Comparison of ENCODE assay signal across 8 cellular contexts in the genomic region with DNA sequence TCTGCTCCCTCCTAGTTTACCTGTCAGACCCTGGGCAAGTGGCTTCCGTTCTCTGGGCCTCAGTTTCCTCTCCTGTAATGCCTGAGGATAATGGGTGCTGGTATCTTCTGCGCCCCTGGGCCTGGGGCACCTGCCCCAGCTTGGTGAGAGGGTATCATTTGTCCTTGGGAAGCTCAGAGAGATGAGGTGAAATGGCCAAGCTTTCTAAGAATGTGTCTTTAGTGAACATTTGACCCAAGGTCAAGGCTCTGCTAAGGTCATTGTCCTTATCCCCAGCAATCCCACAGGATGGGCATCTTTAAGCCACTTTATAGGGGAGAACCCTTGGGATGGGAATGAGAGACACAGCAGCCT. TPM values are rescaled to one million over a fixed set of nuclear protein-coding genes. Genes with fewer than 3 reads are reported as not detected.
DNase-seq lines count a peak whose midpoint lies in the region; ATAC-seq and TF ChIP-seq lines count a peak whose summit lies in the region.

No MANE protein-coding gene starts in this region.

- TF ChIP-seq CTCF in esophagus squamous epithelium (IDR thresholded peaks at IDR 0.05), result no peak
- no peak for TF ChIP-seq CTCF in gastrocnemius medialis (IDR thresholded peaks at IDR 0.05 in 4 of 5, conservative IDR thresholded peaks at IDR 0.05 in 1 of 5)

- no peak for TF ChIP-seq POLR2A in esophagus squamous epithelium (IDR thresholded peaks at IDR 0.05)
- no peak for TF ChIP-seq POLR2A in gastrocnemius medialis (IDR thresholded peaks at IDR 0.05)

- POLR2A ChIA-PET in CD8-positive, alpha-beta memory T cell (lab: Charles Lee), result interaction anchor here (0.6 kb wide), 1 partner anchor 85 kb away, joined by 3 read pairs; no protein-coding TSS in a partner anchor
- POLR2A ChIA-PET in T-cell (lab: Charles Lee), result no interaction called here

- DNase-seq in CD8-positive, alpha-beta memory T cell, result no peak
- DNase-seq in T-cell (no peak), esophagus squamous epithelium (lab: John Stamatoyannopoulos, UW) (no peak), gastrocnemius medialis (no peak), NCI-H2081 (lab: John Stamatoyannopoulos, UW) (no peak)

- H3K27ac ChIP-seq in CD8-positive, alpha-beta memory T cell (ENCODE audit: low read depth, low read length), result peak overlapping the region; percentile 6
- H3K27ac ChIP-seq in esophagus squamous epithelium, result peak overlapping the region; percentile 98 to 99 (median 99)
- peak overlapping the region; percentile 98 to 100 (median 98) for H3K27ac ChIP-seq in gastrocnemius medialis

- H3K27me3 Mint-ChIP-seq in CD8-positive, alpha-beta memory T cell, result peaks cover 4% of the 10 kb centered on the region in 2 donors
- peaks cover 0 to 6% of the 10 kb centered on the region in 2 donors for H3K27me3 Mint-ChIP-seq in T-cell

- 80% methylated on average over 2 of the region's 2 CpGs; no CpG with 5 or more reads in 1 of the 2 donors for WGBS in esophagus squamous epithelium, 2 donors

- H3K36me3 ChIP-seq in CD8-positive, alpha-beta memory T cell (ENCODE audit: insufficient read depth, low read length), result no peaks in the 10 kb centered on the region
- no peaks in the 10 kb centered on the region for H3K36me3 ChIP-seq in esophagus squamous epithelium
- no peaks in the 10 kb centered on the region for H3K36me3 ChIP-seq in gastrocnemius medialis

- intact Hi-C loops in esophagus squamous epithelium (cut with DNase I), result no loop called here
- intact Hi-C loops in gastrocnemius medialis (cut with DNase I; ENCODE audit: low total_unique reads), result no loop called here

- peaks cover 22% of the 10 kb centered on the region for H3K4me1 ChIP-seq in CD8-positive, alpha-beta memory T cell (ENCODE audit: insufficient read depth, low read length)
- H3K4me1 ChIP-seq in esophagus squamous epithelium, result peaks cover 28 to 91% (median 45%) of the 10 kb centered on the region in 3 donors
- H3K4me1 ChIP-seq in gastrocnemius medialis, result peaks cover 29 to 43% of the 10 kb centered on the region in 2 donors

- H3K27ac Mint-ChIP-seq in CD8-positive, alpha-beta memory T cell, result peak overlapping the region in 5 of 8 donors; percentile 17 to 92 (median 64)
- H3K27ac Mint-ChIP-seq in T-cell, result no peak overlapping the region

- ATAC-seq in T-cell (replicated peaks in 1 of 4) (no peak), gastrocnemius medialis (no peak), GM21360 (IDR thresholded peaks at IDR 0.05; ENCODE audit: unreplicated experiment) (no peak), GM18498 (IDR thresholded peaks at IDR 0.05; ENCODE audit: unreplicated experiment) (no peak), HG03439 (IDR thresholded peaks at IDR 0.05; ENCODE audit: unreplicated experiment) (no peak)

- H3K4me1 Mint-ChIP-seq in CD8-positive, alpha-beta memory T cell, result peaks cover 37 to 64% (median 42%) of the 10 kb centered on the region in 3 donors
- peaks cover 48 to 55% (median 52%) of the 10 kb centered on the region in 3 donors for H3K4me1 Mint-ChIP-seq in T-cell

- peak overlapping the region; percentile 56 to 88 (median 70) for H3K4me3 Mint-ChIP-seq in CD8-positive, alpha-beta memory T cell
- H3K4me3 Mint-ChIP-seq in T-cell, result peak overlapping the region; percentile 64 to 78 (median 70)

- in situ Hi-C loops in gastrocnemius medialis (cut with MboI; ENCODE audit: low sequenced_read_pairs in 4 of 4), result no loop called here

- peaks cover 0 to 3% (median 1%) of the 10 kb centered on the region in 3 donors for H3K36me3 Mint-ChIP-seq in CD8-positive, alpha-beta memory T cell
- H3K36me3 Mint-ChIP-seq in T-cell, result no peaks in the 10 kb centered on the region

- no peaks in the 10 kb centered on the region for H3K27me3 ChIP-seq in CD8-positive, alpha-beta memory T cell (ENCODE audit: insufficient read depth, low read length, poor library complexity, severe bottlenecking)
- H3K27me3 ChIP-seq in esophagus squamous epithelium (no peaks in the 10 kb centered on the region), gastrocnemius medialis (no peaks in the 10 kb centered on the region)

- CTCF ChIA-PET in CD8-positive, alpha-beta memory T cell (lab: Charles Lee), result interaction anchor here (1.6 kb wide), 1 partner anchor 64 kb away, joined by 6 read pairs; no protein-coding TSS in a partner anchor
- CTCF ChIA-PET in T-cell (lab: Charles Lee), result no interaction called here

- H3K9me3 ChIP-seq in CD8-positive, alpha-beta memory T cell (ENCODE audit: low read length), result no peaks in the 10 kb centered on the region
- H3K9me3 ChIP-seq in esophagus squamous epithelium, result no peaks in the 10 kb centered on the region
- H3K9me3 ChIP-seq in gastrocnemius medialis, result no peaks in the 10 kb centered on the region

- no peaks in the 10 kb centered on the region for H3K9me3 Mint-ChIP-seq in CD8-positive, alpha-beta memory T cell
- no peaks in the 10 kb centered on the region for H3K9me3 Mint-ChIP-seq in T-cell

- no peak overlapping the region for H3K4me3 ChIP-seq in CD8-positive, alpha-beta memory T cell (ENCODE audit: low read length)
- H3K4me3 ChIP-seq in esophagus squamous epithelium (peak overlapping the region in 1 of 4 donors; percentile 88), gastrocnemius medialis (peak overlapping the region in 2 of 4 donors; percentile 97 to 99)

RNA-seq across cellular contexts. Expression of a gene that starts 1.3 kb away (rescaled TPM):
- total RNA-seq in CD8-positive, alpha-beta memory T cell, result 10 to 100 TPM; 16.1 to 19.4 TPM
- 17.8 TPM for polyA plus RNA-seq in CD8-positive, alpha-beta memory T cell
- total RNA-seq in T-cell, result 10 to 100 TPM; 27.1 to 41.7 (median 37.2) TPM
- 10 to 100 TPM; 40.8 to 80.9 (median 61.0) TPM for total RNA-seq in esophagus squamous epithelium
- 100 to 1,000 TPM in 3 of 4 donors, 10 to 100 TPM in 1; 90.2 to 403 (median 348) TPM for total RNA-seq in gastrocnemius medialis

Comparison
In these comparisons a context has a peak if more than half of its experiments do, and no peak if none do; other contexts are left out.
1. H3K27ac ChIP-seq: peak in every context shown above with its lines; median percentile 99 in esophagus squamous epithelium; 98 in gastrocnemius medialis; 6 in CD8-positive, alpha-beta memory T cell.
2. H3K27ac Mint-ChIP-seq: peak in CD8-positive, alpha-beta memory T cell (5 of 8); none in T-cell (0 of 2).